ENCODE assay signal across 18 cellular contexts in genomic region chr18:66728951-66729350, GRCh38.
"Had no signal": no experiment of that assay in that cellular context is flagged by ENCODE, and none has a peak within 500 bp of the region (broad histone marks: within the 10 kb centered on the region; RNA-seq: fewer than 3 reads in every experiment).

No MANE protein-coding gene starts in this region.

- H3K36me3 ChIP-seq: left lung, ovary, right lobe of liver, stomach, uterus had no signal

- H3K27ac Mint-ChIP-seq: naive thymus-derived CD4-positive, alpha-beta T cell; stimulated activated naive B cell treated with anti-CD40 and anti-IgM and Interleukin-4, amounts not matched to agents 10 μg/mL and 1 μg/mL and 100 μg/mL, for 72 hours; type B pancreatic cell had no signal

- H3K4me1 Mint-ChIP-seq: naive thymus-derived CD4-positive, alpha-beta T cell; stimulated activated naive B cell treated with anti-CD40 and anti-IgM and Interleukin-4, amounts not matched to agents 10 μg/mL and 1 μg/mL and 100 μg/mL, for 72 hours had no signal

- H3K9me3 ChIP-seq: left lung, ovary, right lobe of liver, stomach, uterus had no signal

- H3K4me1 ChIP-seq: left lung, stomach, uterus had no signal

- ATAC-seq: left lung; naive thymus-derived CD4-positive, alpha-beta T cell; right lobe of liver; stimulated activated naive B cell treated with anti-CD40 and anti-IgM and Interleukin-4, amounts not matched to agents 10 μg/mL and 1 μg/mL and 100 μg/mL, for 72 hours had no signal

- H3K27me3 ChIP-seq: left lung, ovary, right lobe of liver, stomach, uterus had no signal

- DNase-seq: central memory CD4-positive, alpha-beta T cell; effector CD8-positive, alpha-beta T cell; foreskin melanocyte; islet precursor cell; left lung; naive thymus-derived CD4-positive, alpha-beta T cell; nucleus accumbens; ovary; right lobe of liver; stimulated activated CD4-positive, alpha-beta T cell treated with anti-CD3 and anti-CD28 coated beads, Interleukin-2, amount 100 ng/mL, for 24 hours; stimulated activated CD4-positive, alpha-beta T cell treated with anti-CD3 and anti-CD28 coated beads, Interleukin-4, amount 100 ng/mL, for 4 hours; stimulated activated naive B cell treated with anti-CD40 and anti-IgM and Interleukin-4, amounts not matched to agents 10 μg/mL and 1 μg/mL and 100 μg/mL, for 72 hours; stomach; substantia nigra; uterus had no signal

- H3K27me3 Mint-ChIP-seq: naive thymus-derived CD4-positive, alpha-beta T cell; stimulated activated naive B cell treated with anti-CD40 and anti-IgM and Interleukin-4, amounts not matched to agents 10 μg/mL and 1 μg/mL and 100 μg/mL, for 72 hours; type B pancreatic cell had no signal

- H3K9me3 Mint-ChIP-seq: stimulated activated naive B cell treated with anti-CD40 and anti-IgM and Interleukin-4, amounts not matched to agents 10 μg/mL and 1 μg/mL and 100 μg/mL, for 72 hours; type B pancreatic cell had no signal

- H3K27ac ChIP-seq: left lung, ovary, right lobe of liver, stomach, uterus had no signal

- H3K4me3 ChIP-seq: coronary artery, left lung, lung, ovary, right lobe of liver, stomach, uterus had no signal

- H3K4me3 Mint-ChIP-seq: naive thymus-derived CD4-positive, alpha-beta T cell; stimulated activated naive B cell treated with anti-CD40 and anti-IgM and Interleukin-4, amounts not matched to agents 10 μg/mL and 1 μg/mL and 100 μg/mL, for 72 hours; type B pancreatic cell had no signal

- H3K36me3 Mint-ChIP-seq: naive thymus-derived CD4-positive, alpha-beta T cell; stimulated activated naive B cell treated with anti-CD40 and anti-IgM and Interleukin-4, amounts not matched to agents 10 μg/mL and 1 μg/mL and 100 μg/mL, for 72 hours; type B pancreatic cell had no signal
